20 cellular contexts compared by ENCODE assay signal in the genomic region with DNA sequence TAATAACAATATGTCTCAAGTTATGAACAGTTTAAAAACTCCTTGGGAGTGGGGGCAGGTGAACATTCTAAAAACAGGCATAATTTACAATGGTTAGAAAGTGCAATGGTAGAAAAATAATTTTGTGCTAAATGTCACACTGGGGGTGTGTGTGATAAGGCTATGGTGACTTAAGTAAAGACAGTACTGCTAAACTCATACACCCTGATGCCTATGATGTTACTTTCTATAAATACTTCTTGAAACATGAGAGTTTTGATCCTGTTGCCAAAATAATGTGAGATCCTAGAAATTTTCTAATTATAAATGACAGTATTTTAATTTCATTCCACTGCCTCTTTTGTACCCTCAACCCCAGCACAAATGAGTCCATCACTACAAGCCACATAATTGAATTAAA.
"Had no signal": no experiment of that assay in that cellular context is flagged by ENCODE, and none has a peak within 500 bp of the region (broad histone marks: within the 10 kb centered on the region; RNA-seq: fewer than 3 reads in every experiment).

No MANE protein-coding gene starts in this region.

- H3K9me3 ChIP-seq: left lung, lower lobe of right lung, neutrophil, right atrium auricular region, right lobe of liver, spleen, tibial nerve, uterus had no signal

- H3K36me3 Mint-ChIP-seq: immature natural killer cell; natural killer cell treated with Interleukin-12 subunit alpha and Interleukin-12 subunit beta and Interleukin-15 and Interleukin-18, amount 100 ng/mL, for 72 hours; stimulated activated memory B cell treated with anti-CD40 and anti-IgM and Interleukin-4, amounts not matched to agents 10 μg/mL and 1 μg/mL and 100 μg/mL, for 72 hours had no signal

- H3K27ac Mint-ChIP-seq: immature natural killer cell; natural killer cell treated with Interleukin-12 subunit alpha and Interleukin-12 subunit beta and Interleukin-15 and Interleukin-18, amount 100 ng/mL, for 72 hours; stimulated activated memory B cell treated with anti-CD40 and anti-IgM and Interleukin-4, amounts not matched to agents 10 μg/mL and 1 μg/mL and 100 μg/mL, for 72 hours; stimulated activated naive CD8-positive, alpha-beta T cell treated with anti-CD3 and anti-CD28 coated beads, Interleukin-15, amount 100 ng/mL, for 72 hours; type B pancreatic cell had no signal

- ATAC-seq: lower lobe of right lung; naive thymus-derived CD4-positive, alpha-beta T cell; natural killer cell treated with Interleukin-12 subunit alpha and Interleukin-12 subunit beta and Interleukin-15 and Interleukin-18, amount 100 ng/mL, for 72 hours; stimulated activated memory B cell treated with anti-CD40 and anti-IgM and Interleukin-4, amounts not matched to agents 10 μg/mL and 1 μg/mL and 100 μg/mL, for 72 hours; stimulated activated naive CD8-positive, alpha-beta T cell treated with anti-CD3 and anti-CD28 coated beads, Interleukin-15, amount 100 ng/mL, for 72 hours had no signal

- H3K4me3 Mint-ChIP-seq: immature natural killer cell; naive thymus-derived CD4-positive, alpha-beta T cell; natural killer cell treated with Interleukin-12 subunit alpha and Interleukin-12 subunit beta and Interleukin-15 and Interleukin-18, amount 100 ng/mL, for 72 hours; neural crest cell; stimulated activated memory B cell treated with anti-CD40 and anti-IgM and Interleukin-4, amounts not matched to agents 10 μg/mL and 1 μg/mL and 100 μg/mL, for 72 hours; stimulated activated naive CD8-positive, alpha-beta T cell treated with anti-CD3 and anti-CD28 coated beads, Interleukin-15, amount 100 ng/mL, for 72 hours; type B pancreatic cell had no signal

- H3K4me1 Mint-ChIP-seq: immature natural killer cell; naive thymus-derived CD4-positive, alpha-beta T cell; stimulated activated memory B cell treated with anti-CD40 and anti-IgM and Interleukin-4, amounts not matched to agents 10 μg/mL and 1 μg/mL and 100 μg/mL, for 72 hours; stimulated activated naive CD8-positive, alpha-beta T cell treated with anti-CD3 and anti-CD28 coated beads, Interleukin-15, amount 100 ng/mL, for 72 hours had no signal

- H3K4me3 ChIP-seq: left lung, lower lobe of right lung, right atrium auricular region, right lobe of liver, spleen, tibial nerve, uterus had no signal

- H3K4me1 ChIP-seq: left lung, lower lobe of right lung, parathyroid adenoma, right atrium auricular region, right lobe of liver, spleen, uterus had no signal

- DNase-seq: kidney; left colon; left lung; lower lobe of right lung; occipital lobe; right lobe of liver; spleen; stimulated activated naive CD4-positive, alpha-beta T cell treated with Interleukin-2 at 50 U/mL for 16 hours; stimulated activated naive CD8-positive, alpha-beta T cell treated with anti-CD3 and anti-CD28 coated beads, Interleukin-15, amount 100 ng/mL, for 72 hours; uterus had no signal

- H3K27me3 Mint-ChIP-seq: naive thymus-derived CD4-positive, alpha-beta T cell; natural killer cell treated with Interleukin-12 subunit alpha and Interleukin-12 subunit beta and Interleukin-15 and Interleukin-18, amount 100 ng/mL, for 72 hours; stimulated activated memory B cell treated with anti-CD40 and anti-IgM and Interleukin-4, amounts not matched to agents 10 μg/mL and 1 μg/mL and 100 μg/mL, for 72 hours; stimulated activated naive CD8-positive, alpha-beta T cell treated with anti-CD3 and anti-CD28 coated beads, Interleukin-15, amount 100 ng/mL, for 72 hours; type B pancreatic cell had no signal

- H3K27me3 ChIP-seq: left lung, neutrophil, right atrium auricular region, right lobe of liver, spleen, tibial nerve, uterus had no signal

- H3K27ac ChIP-seq: left lung, lower lobe of right lung, neutrophil, parathyroid adenoma, right atrium auricular region, right lobe of liver, spleen, tibial nerve, uterus had no signal

- H3K36me3 ChIP-seq: left lung, lower lobe of right lung, neutrophil, right atrium auricular region, right lobe of liver, spleen, tibial nerve, uterus had no signal

- H3K9ac ChIP-seq: parathyroid adenoma had no signal

- H3K9me3 Mint-ChIP-seq: immature natural killer cell; naive thymus-derived CD4-positive, alpha-beta T cell; natural killer cell treated with Interleukin-12 subunit alpha and Interleukin-12 subunit beta and Interleukin-15 and Interleukin-18, amount 100 ng/mL, for 72 hours; neural crest cell; stimulated activated memory B cell treated with anti-CD40 and anti-IgM and Interleukin-4, amounts not matched to agents 10 μg/mL and 1 μg/mL and 100 μg/mL, for 72 hours; stimulated activated naive CD8-positive, alpha-beta T cell treated with anti-CD3 and anti-CD28 coated beads, Interleukin-15, amount 100 ng/mL, for 72 hours; type B pancreatic cell had no signal
